In the genomic region with DNA sequence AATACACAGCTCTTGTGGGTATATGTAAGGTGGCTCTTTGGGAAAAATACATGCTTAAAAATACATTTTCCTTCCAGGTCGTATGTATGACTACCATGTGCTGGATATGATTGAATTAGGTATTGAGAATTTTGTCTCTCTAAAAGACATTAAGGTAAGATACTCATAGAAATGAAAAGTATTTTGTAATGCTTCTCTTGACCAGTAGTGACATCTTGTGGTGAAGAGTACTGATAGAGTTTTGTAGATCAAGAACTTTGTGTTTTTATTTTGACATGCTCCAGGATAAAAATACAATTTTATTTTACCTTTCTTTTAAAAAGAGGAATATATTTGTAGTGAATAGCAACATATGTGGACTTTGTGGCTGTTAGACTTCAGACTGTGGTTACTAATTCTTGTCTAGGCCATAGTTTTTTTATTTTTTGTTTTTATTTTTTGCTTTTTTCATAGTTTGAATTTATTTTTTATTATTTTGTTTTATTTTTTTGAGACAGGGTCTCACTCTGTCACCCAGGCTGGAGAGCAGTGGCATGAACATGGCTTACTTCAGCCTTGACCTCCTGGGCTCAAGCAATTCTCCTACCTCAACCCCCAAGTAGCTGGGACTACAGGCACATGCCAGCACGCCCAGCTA, we compare ENCODE assay signal across 10 cellular contexts. TPM values are rescaled to one million over a fixed set of nuclear protein-coding genes. Genes with fewer than 3 reads are reported as not detected.
A peak's percentile ranks its signal among the peaks of the same experiment; 100 is the strongest.
DNase-seq lines count a peak whose midpoint lies in the region; ATAC-seq, FAIRE-seq and TF ChIP-seq lines count a peak whose summit lies in the region.
"Had no signal": no experiment of that assay in that cellular context is flagged by ENCODE, and none has a peak within 500 bp of the region (broad histone marks: within the 10 kb centered on the region; RNA-seq: fewer than 3 reads in every experiment).

No MANE protein-coding gene starts in this region.

- no peaks in the 10 kb centered on the region for H3K4me1 Mint-ChIP-seq in type B pancreatic cell (ENCODE audit: unreplicated experiment)
- H3K4me1 Mint-ChIP-seq: T-helper 17 cell had no signal

- no peaks in the 10 kb centered on the region for H3K27me3 Mint-ChIP-seq in type B pancreatic cell
- H3K27me3 Mint-ChIP-seq: T-helper 17 cell had no signal

- 54 to 65% methylated on average over 2 of the region's 2 CpGs for WGBS in heart right ventricle, 2 donors
- WGBS in right cardiac atrium, result 63% methylated on average over 2 of the region's 2 CpGs

- intact Hi-C loops in heart right ventricle (cut with DNase I) (loop anchor here in 6 of 10 donors (2.0 to 10.0 kb wide), 4 partner anchors 317 to 475 kb away; no protein-coding TSS in a partner anchor), right cardiac atrium (cut with DNase I) (no loop called here)

- H3K9me3 ChIP-seq in heart right ventricle, result no peaks in the 10 kb centered on the region
- no peaks in the 10 kb centered on the region for H3K9me3 ChIP-seq in right cardiac atrium (ENCODE audit: control insufficient read depth, low read length)

- no peak overlapping the region for H3K27ac Mint-ChIP-seq in type B pancreatic cell
- no peak overlapping the region for H3K27ac Mint-ChIP-seq in activated naive CD4-positive, alpha-beta T cell treated with anti-CD3 and anti-CD28 coated beads, Interleukin-2, amount 50 U/mL, for 72 hours
- H3K27ac Mint-ChIP-seq: T-helper 17 cell had no signal

- no peak overlapping the region for H3K4me3 Mint-ChIP-seq in type B pancreatic cell
- H3K4me3 Mint-ChIP-seq: T-helper 17 cell had no signal

- DNase-seq in heart right ventricle (no peak), right cardiac atrium (no peak), RWPE1 (ENCODE audit: low spot score) (peak; percentile 19), frontal cortex (ENCODE audit: low spot score in 2 of 2) (no peak), type B pancreatic cell (ENCODE audit: extremely low spot score, unreplicated experiment) (no peak), OCI-M2 (lab: John Stamatoyannopoulos, UW; ENCODE audit: unreplicated experiment) (no peak)
- DNase-seq in activated naive CD4-positive, alpha-beta T cell treated with anti-CD3 and anti-CD28 coated beads, Interleukin-2, amount 50 U/mL, for 72 hours (ENCODE audit: low spot score in 2 of 2), result no peak
- DNase-seq: T-helper 17 cell had no signal

- H3K36me3 ChIP-seq in heart right ventricle, result peaks cover 0 to 100% (median 26%) of the 10 kb centered on the region in 9 donors

- H3K27me3 ChIP-seq in heart right ventricle (no peaks in the 10 kb centered on the region), right cardiac atrium (ENCODE audit: control insufficient read depth, insufficient read depth) (no peaks in the 10 kb centered on the region)

- H3K4me1 ChIP-seq in heart right ventricle (no peaks in the 10 kb centered on the region), right cardiac atrium (ENCODE audit: control insufficient read depth, insufficient read depth, low read length) (no peaks in the 10 kb centered on the region)

- H3K36me3 Mint-ChIP-seq in type B pancreatic cell, result peaks cover 23% of the 10 kb centered on the region
- H3K36me3 Mint-ChIP-seq in activated naive CD4-positive, alpha-beta T cell treated with anti-CD3 and anti-CD28 coated beads, Interleukin-2, amount 50 U/mL, for 72 hours, result peaks cover 11 to 14% of the 10 kb centered on the region in 2 donors

- peak; percentile 66 for FAIRE-seq in frontal cortex (lab: Jason Lieb, UNC)
- FAIRE-seq: GM18507 had no signal

- peak in 1 of 8 donors; percentile 36 for ATAC-seq in heart right ventricle
- ATAC-seq in right cardiac atrium, result no peak
- no peak for ATAC-seq in HG02973 (IDR thresholded peaks at IDR 0.05; ENCODE audit: unreplicated experiment)
- ATAC-seq in activated naive CD4-positive, alpha-beta T cell treated with anti-CD3 and anti-CD28 coated beads, Interleukin-2, amount 50 U/mL, for 72 hours, result no peak
- ATAC-seq: T-helper 17 cell had no signal

- H3K9me3 Mint-ChIP-seq in type B pancreatic cell, result no peaks in the 10 kb centered on the region
- H3K9me3 Mint-ChIP-seq in activated naive CD4-positive, alpha-beta T cell treated with anti-CD3 and anti-CD28 coated beads, Interleukin-2, amount 50 U/mL, for 72 hours, result no peaks in the 10 kb centered on the region

- H3K4me3 ChIP-seq in heart right ventricle (no peak overlapping the region), right cardiac atrium (ENCODE audit: low read length) (no peak overlapping the region)

- POLR2A ChIA-PET in RWPE1 (lab: Yijun Ruan, JAX; ENCODE audit: low non-redundant PET), result no interaction called here

- CTCF ChIA-PET in RWPE1 (lab: Yijun Ruan, JAX), result interaction anchor here (0.5 to 0.8 kb wide), 6 partner anchors 11 to 1888 kb away, joined by 3 to 7 read pairs (median 3); no protein-coding TSS in a partner anchor

- no peak overlapping the region for H3K27ac ChIP-seq in heart right ventricle
- no peak overlapping the region for H3K27ac ChIP-seq in right cardiac atrium (ENCODE audit: low read length)
- no peak overlapping the region for H3K27ac ChIP-seq in RWPE1

- peak; percentile 14 to 66 (median 47) for TF ChIP-seq CTCF in heart right ventricle (IDR thresholded peaks at IDR 0.05)
- TF ChIP-seq CTCF in RWPE1 (conservative IDR thresholded peaks at IDR 0.05; ENCODE audit: low read depth), result peak; percentile 47
- TF ChIP-seq CTCF in type B pancreatic cell (conservative IDR thresholded peaks at IDR 0.05), result peak; percentile 71

RNA-seq across cellular contexts. Expression of a gene that starts 17.9 kb away (rescaled TPM):
- total RNA-seq in heart right ventricle (10 to 100 TPM; 16.7 to 29.8 (median 22.0) TPM), right cardiac atrium (10 to 100 TPM; 21.2 to 26.7 (median 24.0) TPM), frontal cortex (15.5 TPM), type B pancreatic cell (ENCODE audit: low replicate concordance) (25.2 and 28.8 TPM in 2 replicates)
- polyA plus RNA-seq in heart right ventricle (10 to 100 TPM; 29.7 to 39.2 TPM), right cardiac atrium (21.5 TPM)
- 10 to 100 TPM; 33.1 to 41.7 TPM for total RNA-seq in activated naive CD4-positive, alpha-beta T cell treated with anti-CD3 and anti-CD28 coated beads, Interleukin-2, amount 50 U/mL, for 72 hours

RNA-seq across cellular contexts. Expression of a gene that starts 41.2 kb away (rescaled TPM):
- total RNA-seq in heart right ventricle (100 to 1,000 TPM in 8 of 10 donors, 10 to 100 TPM in 2; 96.0 to 128 (median 107) TPM), right cardiac atrium (10 to 100 TPM; 83.0 to 98.5 (median 86.5) TPM), frontal cortex (71.3 TPM), type B pancreatic cell (ENCODE audit: low replicate concordance) (60.4 and 92.9 TPM in 2 replicates)
- polyA plus RNA-seq in heart right ventricle (100 to 1,000 TPM in 1 of 2 donors, 10 to 100 TPM in 1; 95.9 to 102 TPM), right cardiac atrium (129 TPM)
- total RNA-seq in activated naive CD4-positive, alpha-beta T cell treated with anti-CD3 and anti-CD28 coated beads, Interleukin-2, amount 50 U/mL, for 72 hours, result 10 to 100 TPM; 72.0 to 85.7 TPM

Comparison
In these comparisons a context has a peak if more than half of its experiments do, and no peak if none do; other contexts are left out.
1. intact Hi-C loops: an anchor here in heart right ventricle (2.0 to 10.0 kb wide); none called in right cardiac atrium.